1 cellular context compared by ENCODE assay signal in the genomic region with DNA sequence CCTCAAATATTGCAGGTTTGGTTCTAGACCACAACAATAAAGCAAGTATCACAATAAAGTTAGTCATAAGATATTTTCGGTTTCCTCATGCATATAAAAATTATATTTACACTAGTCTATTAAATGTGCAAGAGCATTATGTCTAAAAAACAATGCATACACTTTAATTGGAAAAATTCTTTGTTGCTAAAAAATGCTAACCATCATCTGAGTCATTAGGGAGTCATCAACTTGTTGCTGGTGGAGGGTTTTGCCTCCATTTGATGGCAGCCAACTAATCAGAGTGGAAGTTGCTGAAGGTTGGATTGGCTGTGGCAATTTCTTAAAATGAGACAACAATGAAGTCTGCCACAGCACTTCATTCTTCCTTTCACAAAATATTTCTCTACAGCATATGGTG.
TF ChIP-seq lines count a peak whose summit lies in the region.

No MANE protein-coding gene starts in this region.

TF ChIP-seq in HEK293, 187 proteins besides CTCF, POLR2A, EP300 and RAD21:
- no peak for TF ChIP-seq ZFP41 (tag by site-specific recombination; IDR thresholded peaks at IDR 0.05; ENCODE audit: borderline replicate concordance)
- peak; percentile 29; the same call in 1 of the 2 replicates for TF ChIP-seq SCRT2 (tag by site-specific recombination; IDR thresholded peaks at IDR 0.05)
